Comparison of ENCODE assay signal across 10 cellular contexts in the genomic region with DNA sequence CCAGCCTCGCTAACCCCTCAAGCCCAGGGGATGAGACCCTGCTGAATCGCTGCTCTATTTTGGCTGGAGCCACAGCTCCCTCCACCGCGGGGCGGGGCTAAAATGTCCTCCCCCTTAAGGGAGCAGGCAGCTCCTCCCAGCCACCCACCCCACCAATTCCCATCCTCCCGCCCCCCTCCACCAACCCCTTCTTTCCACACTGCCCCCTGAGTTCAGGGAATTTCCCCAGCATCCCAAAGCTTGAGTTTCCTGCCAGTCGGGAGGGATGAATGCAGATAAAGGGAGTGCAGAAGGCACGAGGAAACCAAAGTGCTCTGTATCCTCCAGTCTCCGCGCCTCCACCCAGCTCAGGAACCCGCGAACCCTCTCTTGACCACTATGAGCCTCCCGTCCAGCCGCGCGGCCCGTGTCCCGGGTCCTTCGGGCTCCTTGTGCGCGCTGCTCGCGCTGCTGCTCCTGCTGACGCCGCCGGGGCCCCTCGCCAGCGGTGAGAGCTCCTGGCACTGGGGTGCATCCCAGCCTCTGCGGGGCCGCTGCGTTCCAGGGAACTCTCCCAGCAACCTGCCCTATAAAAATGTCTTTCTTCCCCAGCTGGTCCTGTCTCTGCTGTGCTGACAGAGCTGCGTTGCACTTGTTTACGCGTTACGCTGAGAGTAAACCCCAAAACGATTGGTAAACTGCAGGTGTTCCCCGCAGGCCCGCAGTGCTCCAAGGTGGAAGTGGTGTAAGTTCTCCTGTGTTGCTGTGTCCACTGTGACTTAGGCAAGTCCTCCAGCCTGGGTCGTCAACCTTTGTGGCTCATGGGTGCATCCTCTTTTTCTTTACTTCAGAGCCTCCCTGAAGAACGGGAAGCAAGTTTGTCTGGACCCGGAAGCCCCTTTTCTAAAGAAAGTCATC. TPM values are rescaled to one million over a fixed set of nuclear protein-coding genes. Genes with fewer than 3 reads are reported as not detected.
A peak's percentile ranks its signal among the peaks of the same experiment; 100 is the strongest.
DNase-seq lines count a peak whose midpoint lies in the region; ATAC-seq and TF ChIP-seq lines count a peak whose summit lies in the region.
"Had no signal": no experiment of that assay in that cellular context is flagged by ENCODE, and none has a peak within 500 bp of the region (broad histone marks: within the 10 kb centered on the region; RNA-seq: fewer than 3 reads in every experiment).

Gene CXCL6 (plus strand): TSS at position 306 of the 897 bp plus-strand sequence. CDS start 73 bp downstream, at position 379.

- H3K9me3 ChIP-seq in PC-9 (ENCODE audit: insufficient read depth, low read depth) (no peaks in the 10 kb centered on the region), parathyroid adenoma (ENCODE audit: control insufficient read depth, low read length) (no peaks in the 10 kb centered on the region)

- H3K4me2 ChIP-seq in PC-9 (peak within 1 kb of the TSS; percentile 65), parathyroid adenoma (ENCODE audit: low read length) (peak within 1 kb of the TSS; percentile 56)

- peak; percentile 56 for DNase-seq in Calu3
- DNase-seq in PC-9, result no peak
- peak; percentile 61 for DNase-seq in Right ventricle myocardium superior
- DNase-seq in NCI-H2081 treated with DMSO at 0.1 percent for 48 hours (lab: John Stamatoyannopoulos, UW), result no peak
- no peak for DNase-seq in GOT3 (lab: John Stamatoyannopoulos, UW)
- DNase-seq in activated naive CD4-positive, alpha-beta T cell treated with anti-CD3 and anti-CD28 coated beads, Interleukin-2, amount 10 ng/mL, durations not matched to agents 7 days and 5 days, result no peak
- no peak for DNase-seq in germinal center (ENCODE audit: low spot score)
- DNase-seq: activated naive CD4-positive, alpha-beta T cell treated with anti-CD3 and anti-CD28 coated beads for 36 hours; NCI-H187 had no signal

- no peaks in the 10 kb centered on the region for H3K36me3 ChIP-seq in PC-9 (ENCODE audit: low read depth)
- H3K36me3 ChIP-seq in parathyroid adenoma (ENCODE audit: control insufficient read depth, insufficient read depth, low read length), result no peaks in the 10 kb centered on the region

- intact Hi-C loops in Calu3 (cut with micrococcal nuclease; ENCODE audit: unreplicated experiment) (no loop called here), PC-9 (cut with micrococcal nuclease; ENCODE audit: unreplicated experiment) (no loop called here), Right ventricle myocardium superior (cut with DNase I) (no loop called here)

- H3K4me3 ChIP-seq in PC-9 (peak within 1 kb of the TSS; percentile 54; the same call in 1 of the 2 replicates), parathyroid adenoma (ENCODE audit: low read depth, low read length) (peak within 1 kb of the TSS; percentile 29)

- no peaks in the 10 kb centered on the region for H3K9me2 ChIP-seq in PC-9 (ENCODE audit: insufficient read depth)

- H3K9me3 Mint-ChIP-seq in Calu3 (ENCODE audit: low read depth, unreplicated experiment), result peaks cover 2% of the 10 kb centered on the region
- no peaks in the 10 kb centered on the region for H3K9me3 Mint-ChIP-seq in activated naive CD4-positive, alpha-beta T cell treated with anti-CD3 and anti-CD28 coated beads, Interleukin-2, amount 10 ng/mL, durations not matched to agents 7 days and 5 days
- H3K9me3 Mint-ChIP-seq: activated naive CD4-positive, alpha-beta T cell treated with anti-CD3 and anti-CD28 coated beads for 36 hours had no signal

- H3K4me1 ChIP-seq in PC-9 (replicated peaks; ENCODE audit: insufficient read depth), result no peaks in the 10 kb centered on the region
- no peaks in the 10 kb centered on the region for H3K4me1 ChIP-seq in parathyroid adenoma

- peaks cover 14% of the 10 kb centered on the region for H3K4me1 Mint-ChIP-seq in Calu3 (ENCODE audit: low read depth, unreplicated experiment)
- no peaks in the 10 kb centered on the region for H3K4me1 Mint-ChIP-seq in activated naive CD4-positive, alpha-beta T cell treated with anti-CD3 and anti-CD28 coated beads, Interleukin-2, amount 10 ng/mL, durations not matched to agents 7 days and 5 days

- CTCF ChIA-PET in Calu3 (lab: Charles Lee) (interaction anchor here (0.6 to 0.8 kb wide), 4 partner anchors 28 to 208 kb away, joined by 3 to 4 read pairs (median 4); no protein-coding TSS in a partner anchor), PC-9 (lab: Charles Lee) (no interaction called here)
- CTCF ChIA-PET in activated naive CD4-positive, alpha-beta T cell treated with anti-CD3 and anti-CD28 coated beads, Interleukin-2, amount 10 ng/mL, durations not matched to agents 7 days and 5 days (lab: Charles Lee), result no interaction called here

- POLR2A ChIA-PET in PC-9 (lab: Charles Lee; ENCODE audit: unreplicated experiment), result no interaction called here

- BruUV-seq in Calu3 (replicated peaks; lab: Mats Ljungman, UMichigan) (TSS peak; percentile 83), PC-9 (replicated peaks; lab: Mats Ljungman, UMichigan) (no TSS peak)

- peak within 1 kb of the TSS; percentile 75 for H3K4me3 Mint-ChIP-seq in Calu3 (ENCODE audit: low read depth, unreplicated experiment)
- H3K4me3 Mint-ChIP-seq in activated naive CD4-positive, alpha-beta T cell treated with anti-CD3 and anti-CD28 coated beads, Interleukin-2, amount 10 ng/mL, durations not matched to agents 7 days and 5 days, result no peak within 1 kb of the TSS
- H3K4me3 Mint-ChIP-seq: activated naive CD4-positive, alpha-beta T cell treated with anti-CD3 and anti-CD28 coated beads for 36 hours had no signal

- no peaks in the 10 kb centered on the region for H4K20me1 ChIP-seq in PC-9 (ENCODE audit: insufficient read depth)

- H2AFZ ChIP-seq in PC-9, result peak within 1 kb of the TSS; percentile 71
- no peak within 1 kb of the TSS for H2AFZ ChIP-seq in parathyroid adenoma

- no peak within 1 kb of the TSS for H3K27ac ChIP-seq in PC-9
- H3K27ac ChIP-seq in parathyroid adenoma, result no peak within 1 kb of the TSS

- H3K27me3 ChIP-seq in PC-9 (ENCODE audit: insufficient read depth, low read depth) (no peaks in the 10 kb centered on the region), parathyroid adenoma (ENCODE audit: control insufficient read depth, insufficient read depth, low read length) (no peaks in the 10 kb centered on the region)

- H3F3A ChIP-seq in PC-9 (ENCODE audit: insufficient read depth, low read depth), result no peaks in the 10 kb centered on the region

- ATAC-seq in Right ventricle myocardium superior (ENCODE audit: poor library complexity), result peak; percentile 52

- H3K27me3 Mint-ChIP-seq in Calu3 (ENCODE audit: unreplicated experiment), result no peaks in the 10 kb centered on the region
- peaks cover 15% of the 10 kb centered on the region for H3K27me3 Mint-ChIP-seq in activated naive CD4-positive, alpha-beta T cell treated with anti-CD3 and anti-CD28 coated beads, Interleukin-2, amount 10 ng/mL, durations not matched to agents 7 days and 5 days

- TF ChIP-seq CTCF in Calu3 (IDR thresholded peaks at IDR 0.05; ENCODE audit: unreplicated experiment) (no peak), PC-9 (conservative IDR thresholded peaks at IDR 0.05) (no peak), parathyroid adenoma (IDR thresholded peaks at IDR 0.05) (no peak)

- H3K27ac Mint-ChIP-seq in Calu3 (ENCODE audit: unreplicated experiment), result peak within 1 kb of the TSS; percentile 19
- no peak within 1 kb of the TSS for H3K27ac Mint-ChIP-seq in activated naive CD4-positive, alpha-beta T cell treated with anti-CD3 and anti-CD28 coated beads, Interleukin-2, amount 10 ng/mL, durations not matched to agents 7 days and 5 days
- H3K27ac Mint-ChIP-seq: activated naive CD4-positive, alpha-beta T cell treated with anti-CD3 and anti-CD28 coated beads for 36 hours had no signal

- H3K79me2 ChIP-seq in PC-9 (ENCODE audit: low read depth) (no peaks in the 10 kb centered on the region), parathyroid adenoma (no peaks in the 10 kb centered on the region)

- peaks cover 27% of the 10 kb centered on the region for H3K36me3 Mint-ChIP-seq in Calu3 (ENCODE audit: insufficient read depth, unreplicated experiment)
- no peaks in the 10 kb centered on the region for H3K36me3 Mint-ChIP-seq in activated naive CD4-positive, alpha-beta T cell treated with anti-CD3 and anti-CD28 coated beads, Interleukin-2, amount 10 ng/mL, durations not matched to agents 7 days and 5 days

- H3K9ac ChIP-seq in parathyroid adenoma, result no peak within 1 kb of the TSS

RNA-seq across cellular contexts. Expression of gene CXCL6, which starts in this region (rescaled TPM):
- total RNA-seq in Calu3 (2022) (48.2 and 91.0 TPM in 2 replicates), PC-9 (2021) (not detected in 2 replicates), Right ventricle myocardium superior (not detected)
- total RNA-seq: activated naive CD4-positive, alpha-beta T cell treated with anti-CD3 and anti-CD28 coated beads for 36 hours had no signal

Comparison
In these comparisons a context has a peak if more than half of its experiments do, and no peak if none do; other contexts are left out.
1. RNA of gene CXCL6 (total RNA-seq): 48.2 to 91.0 TPM in Calu3; not detected in Right ventricle myocardium superior (single experiment) and not detected in PC-9; every median in the first group is over 10 times any median in the second.
2. Peak in DNase-seq and ATAC-seq in Right ventricle myocardium superior; RNA of the gene not detected or under 1 TPM.